Comparison of ENCODE assay signal across 1 cellular context in the genomic region with DNA sequence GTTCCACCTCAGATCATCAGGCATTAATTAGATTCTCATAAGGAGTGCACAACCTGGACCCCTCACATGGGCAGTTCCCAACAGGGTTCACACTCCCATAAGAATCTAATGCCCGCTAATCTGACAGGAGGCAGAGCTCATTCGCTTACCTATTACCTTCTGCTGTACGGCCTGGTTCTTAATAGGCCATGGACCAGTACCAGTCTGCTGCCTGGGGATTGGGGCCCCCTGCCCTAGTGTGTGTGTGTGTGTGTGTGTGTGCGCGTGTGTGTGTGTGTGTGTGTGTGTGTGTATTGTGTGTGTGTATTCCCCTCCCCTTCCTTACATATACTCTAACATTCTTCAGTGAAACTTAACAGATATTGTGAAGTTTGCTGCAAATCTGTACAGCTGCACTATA.
TF ChIP-seq lines count a peak whose summit lies in the region.

No MANE protein-coding gene starts in this region.

TF ChIP-seq in HepG2, 621 proteins besides CTCF, POLR2A, EP300 and RAD21 (continued from another document):
- TF ChIP-seq, protein P1, sequence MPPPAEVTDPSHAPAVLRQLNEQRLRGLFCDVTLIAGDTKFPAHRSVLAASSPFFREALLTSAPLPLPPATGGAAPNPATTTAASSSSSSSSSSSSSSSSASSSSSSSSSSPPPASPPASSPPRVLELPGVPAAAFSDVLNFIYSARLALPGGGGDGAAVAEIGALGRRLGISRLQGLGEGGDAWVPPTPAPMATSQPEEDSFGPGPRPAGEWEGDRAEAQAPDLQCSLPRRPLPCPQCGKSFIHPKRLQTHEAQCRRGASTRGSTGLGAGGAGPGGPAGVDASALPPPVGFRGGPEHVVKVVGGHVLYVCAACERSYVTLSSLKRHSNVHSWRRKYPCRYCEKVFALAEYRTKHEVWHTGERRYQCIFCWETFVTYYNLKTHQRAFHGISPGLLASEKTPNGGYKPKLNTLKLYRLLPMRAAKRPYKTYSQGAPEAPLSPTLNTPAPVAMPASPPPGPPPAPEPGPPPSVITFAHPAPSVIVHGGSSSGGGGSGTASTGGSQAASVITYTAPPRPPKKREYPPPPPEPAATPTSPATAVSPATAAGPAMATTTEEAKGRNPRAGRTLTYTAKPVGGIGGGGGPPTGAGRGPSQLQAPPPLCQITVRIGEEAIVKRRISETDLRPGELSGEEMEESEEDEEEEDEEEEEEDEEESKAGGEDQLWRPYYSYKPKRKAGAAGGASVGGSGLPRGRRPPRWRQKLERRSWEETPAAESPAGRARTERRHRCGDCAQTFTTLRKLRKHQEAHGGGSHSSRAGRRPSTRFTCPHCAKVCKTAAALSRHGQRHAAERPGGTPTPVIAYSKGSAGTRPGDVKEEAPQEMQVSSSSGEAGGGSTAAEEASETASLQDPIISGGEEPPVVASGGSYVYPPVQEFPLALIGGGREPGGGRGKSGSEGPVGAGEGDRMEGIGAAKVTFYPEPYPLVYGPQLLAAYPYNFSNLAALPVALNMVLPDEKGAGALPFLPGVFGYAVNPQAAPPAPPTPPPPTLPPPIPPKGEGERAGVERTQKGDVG (CRISPR knock-in tag; IDR thresholded peaks at IDR 0.05; ENCODE audit: borderline replicate concordance), result 0 out of 2 replicates have a peak, but pooled peaks have one; percentile 39
- no peak for TF ChIP-seq CC2D1A (CRISPR knock-in tag; IDR thresholded peaks at IDR 0.05)
- no peak for TF ChIP-seq YEATS4 (CRISPR knock-in tag; IDR thresholded peaks at IDR 0.05; ENCODE audit: borderline replicate concordance)
- TF ChIP-seq, protein P2, sequence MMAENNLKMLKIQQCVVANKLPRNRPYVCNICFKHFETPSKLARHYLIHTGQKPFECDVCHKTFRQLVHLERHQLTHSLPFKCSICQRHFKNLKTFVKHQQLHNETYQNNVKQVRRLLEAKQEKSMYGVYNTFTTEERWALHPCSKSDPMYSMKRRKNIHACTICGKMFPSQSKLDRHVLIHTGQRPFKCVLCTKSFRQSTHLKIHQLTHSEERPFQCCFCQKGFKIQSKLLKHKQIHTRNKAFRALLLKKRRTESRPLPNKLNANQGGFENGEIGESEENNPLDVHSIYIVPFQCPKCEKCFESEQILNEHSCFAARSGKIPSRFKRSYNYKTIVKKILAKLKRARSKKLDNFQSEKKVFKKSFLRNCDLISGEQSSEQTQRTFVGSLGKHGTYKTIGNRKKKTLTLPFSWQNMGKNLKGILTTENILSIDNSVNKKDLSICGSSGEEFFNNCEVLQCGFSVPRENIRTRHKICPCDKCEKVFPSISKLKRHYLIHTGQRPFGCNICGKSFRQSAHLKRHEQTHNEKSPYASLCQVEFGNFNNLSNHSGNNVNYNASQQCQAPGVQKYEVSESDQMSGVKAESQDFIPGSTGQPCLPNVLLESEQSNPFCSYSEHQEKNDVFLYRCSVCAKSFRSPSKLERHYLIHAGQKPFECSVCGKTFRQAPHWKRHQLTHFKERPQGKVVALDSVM (CRISPR knock-in tag; IDR thresholded peaks at IDR 0.05), result no peak
- TF ChIP-seq, protein P3, sequence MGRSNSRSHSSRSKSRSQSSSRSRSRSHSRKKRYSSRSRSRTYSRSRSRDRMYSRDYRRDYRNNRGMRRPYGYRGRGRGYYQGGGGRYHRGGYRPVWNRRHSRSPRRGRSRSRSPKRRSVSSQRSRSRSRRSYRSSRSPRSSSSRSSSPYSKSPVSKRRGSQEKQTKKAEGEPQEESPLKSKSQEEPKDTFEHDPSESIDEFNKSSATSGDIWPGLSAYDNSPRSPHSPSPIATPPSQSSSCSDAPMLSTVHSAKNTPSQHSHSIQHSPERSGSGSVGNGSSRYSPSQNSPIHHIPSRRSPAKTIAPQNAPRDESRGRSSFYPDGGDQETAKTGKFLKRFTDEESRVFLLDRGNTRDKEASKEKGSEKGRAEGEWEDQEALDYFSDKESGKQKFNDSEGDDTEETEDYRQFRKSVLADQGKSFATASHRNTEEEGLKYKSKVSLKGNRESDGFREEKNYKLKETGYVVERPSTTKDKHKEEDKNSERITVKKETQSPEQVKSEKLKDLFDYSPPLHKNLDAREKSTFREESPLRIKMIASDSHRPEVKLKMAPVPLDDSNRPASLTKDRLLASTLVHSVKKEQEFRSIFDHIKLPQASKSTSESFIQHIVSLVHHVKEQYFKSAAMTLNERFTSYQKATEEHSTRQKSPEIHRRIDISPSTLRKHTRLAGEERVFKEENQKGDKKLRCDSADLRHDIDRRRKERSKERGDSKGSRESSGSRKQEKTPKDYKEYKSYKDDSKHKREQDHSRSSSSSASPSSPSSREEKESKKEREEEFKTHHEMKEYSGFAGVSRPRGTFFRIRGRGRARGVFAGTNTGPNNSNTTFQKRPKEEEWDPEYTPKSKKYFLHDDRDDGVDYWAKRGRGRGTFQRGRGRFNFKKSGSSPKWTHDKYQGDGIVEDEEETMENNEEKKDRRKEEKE (IDR thresholded peaks at IDR 0.05), result no peak
- 0 out of 2 replicates have a peak, but pooled peaks have one; percentile 34 for TF ChIP-seq REL (CRISPR knock-in tag; conservative IDR thresholded peaks at IDR 0.05)
- no peak for TF ChIP-seq PRDM15 (CRISPR knock-in tag; IDR thresholded peaks at IDR 0.05)
